Comparison of ENCODE assay signal across 8 cellular contexts in the genomic region with DNA sequence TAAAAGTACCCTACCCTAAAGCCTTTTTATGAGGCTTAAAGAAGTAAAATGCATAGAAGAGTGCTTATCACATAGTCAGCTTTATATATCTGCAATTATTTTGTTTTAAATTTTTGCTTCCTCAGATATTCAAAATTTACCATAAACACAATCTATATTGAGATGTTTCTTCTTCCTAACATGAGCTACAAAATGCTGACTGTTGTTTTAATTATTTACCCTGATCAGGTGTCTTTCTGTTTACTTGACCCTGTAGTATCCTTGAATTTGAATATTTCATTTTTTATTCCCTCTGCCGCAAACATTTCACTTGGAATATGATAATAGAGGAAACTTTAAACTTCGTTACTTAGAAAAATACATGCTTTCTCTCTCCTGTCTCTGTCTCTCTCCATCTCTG.
"Had no signal": no experiment of that assay in that cellular context is flagged by ENCODE, and none has a peak within 500 bp of the region (broad histone marks: within the 10 kb centered on the region; RNA-seq: fewer than 3 reads in every experiment).

No MANE protein-coding gene starts in this region.

- H3K9me3 ChIP-seq: HAP-1 had no signal

- H3K4me3 ChIP-seq: HAP-1 had no signal

- DNase-seq: GOT3, H7, HFFc6, KG1 had no signal

- H3K36me3 Mint-ChIP-seq: IgD-negative memory B cell had no signal

- H3K36me3 ChIP-seq: HAP-1 had no signal

- H3K4me3 Mint-ChIP-seq: HFFc6, IgD-negative memory B cell had no signal

- H3K27ac ChIP-seq: HL-60 had no signal

- H3K27me3 Mint-ChIP-seq: IgD-negative memory B cell had no signal

- ATAC-seq: HCT116 had no signal

- H3K27ac Mint-ChIP-seq: HFFc6, IgD-negative memory B cell had no signal

- H3K9me3 Mint-ChIP-seq: HFFc6 had no signal

- H3K4me1 Mint-ChIP-seq: IgD-negative memory B cell had no signal
